Comparison of ENCODE assay signal across 38 cellular contexts in the genomic region with DNA sequence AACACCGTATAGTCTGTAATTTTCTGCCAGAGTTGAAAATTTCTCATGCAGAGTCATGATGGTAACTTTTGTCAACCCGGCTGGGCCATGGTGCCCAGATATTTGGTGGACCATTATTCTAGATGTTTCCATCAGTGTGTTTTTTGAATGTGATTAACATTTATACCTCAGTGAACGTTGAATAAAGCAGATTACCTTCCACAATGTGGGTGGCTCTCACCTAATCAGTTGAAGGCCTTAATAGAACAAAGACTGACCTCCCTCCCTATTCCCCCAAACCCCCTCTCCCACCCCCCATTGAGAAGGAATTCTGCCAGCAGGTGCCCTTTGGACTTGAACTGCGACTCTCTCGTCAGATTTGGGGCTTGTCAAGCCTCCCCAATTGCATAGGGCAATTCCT. TPM values are rescaled to one million over a fixed set of nuclear protein-coding genes. Genes with fewer than 3 reads are reported as not detected.
"Had no signal": no experiment of that assay in that cellular context is flagged by ENCODE, and none has a peak within 500 bp of the region (broad histone marks: within the 10 kb centered on the region; RNA-seq: fewer than 3 reads in every experiment).

No MANE protein-coding gene starts in this region.

- H3K4me3 ChIP-seq: MG63 had no signal

- DNase-seq: Karpas-422, Kasumi-1, MG63, MM.1S, MV-4-11, NCI-H1048, NCI-H1092, NCI-H1092 treated with DMSO at 0.1 percent for 48 hours, NCI-H1105, NCI-H1105 treated with DMSO at 0.1 percent for 48 hours, NCI-H1417, NCI-H1417 treated with DMSO at 0.1 percent for 48 hours, NCI-H1436, NCI-H1436 treated with DMSO at 0.1 percent for 48 hours, NCI-H146, NCI-H1694, NCI-H1694 treated with DMSO at 0.1 percent for 48 hours, NCI-H187, NCI-H187 treated with DMSO at 0.1 percent for 48 hours, NCI-H1930, NCI-H2029, NCI-H2029 treated with DMSO at 0.1 percent for 48 hours, NCI-H2081, NCI-H2081 treated with DMSO at 0.1 percent for 48 hours, NCI-H2107, NCI-H2171, NCI-H2171 treated with DMSO at 0.1 percent for 48 hours, NCI-H2227 treated with DMSO at 0.1 percent for 48 hours, NCI-H226, NCI-H345, NCI-H446, NCI-H446 treated with DMSO at 0.1 percent for 48 hours, NCI-H510A, NCI-H510A treated with DMSO at 0.1 percent for 48 hours, NCI-H524 had no signal

- H3K27me3 ChIP-seq: MG63 had no signal

- H3K9me3 ChIP-seq: MG63 had no signal

- H3K36me3 ChIP-seq: MG63 had no signal

RNA-seq across cellular contexts. Expression of gene CA5A, which starts 6.4 kb away (rescaled TPM):
- total RNA-seq: LHCN-M2, M059J, MCF 10A had no signal
